In the genomic region with DNA sequence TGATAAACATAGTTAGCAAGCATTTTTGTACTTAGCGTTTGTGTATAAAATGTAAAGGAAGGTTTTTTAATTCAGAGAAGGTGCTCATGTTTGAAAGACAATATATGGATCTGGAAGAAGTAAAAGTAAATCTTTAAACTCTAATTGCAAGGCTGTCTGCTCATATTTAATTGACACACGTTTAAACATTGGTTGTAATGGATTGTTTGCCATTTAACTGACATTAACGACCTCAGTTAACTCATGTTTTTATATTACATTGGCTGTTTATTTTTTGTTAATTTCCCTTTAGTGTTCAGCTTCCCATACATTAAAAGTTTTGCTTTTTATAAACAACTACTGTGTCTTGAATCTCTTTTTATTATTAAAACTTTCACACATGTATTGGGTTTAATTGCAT, we compare ENCODE assay signal across 16 cellular contexts.
DNase-seq lines count a peak whose midpoint lies in the region; ATAC-seq, FAIRE-seq and TF ChIP-seq lines count a peak whose summit lies in the region.
"Had no signal": no experiment of that assay in that cellular context is flagged by ENCODE, and none has a peak within 500 bp of the region (broad histone marks: within the 10 kb centered on the region; RNA-seq: fewer than 3 reads in every experiment).

No MANE protein-coding gene starts in this region.

- intact Hi-C loops in endothelial cell of umbilical vein (cut with micrococcal nuclease) = no loop called here
- intact Hi-C loops in adrenal gland (cut with DNase I) = no loop called here
- intact Hi-C loops in uterus (cut with DNase I; ENCODE audit: low total_unique reads) = no loop called here

- H3K4me1 ChIP-seq in endothelial cell of umbilical vein (ENCODE audit: control insufficient read depth, extremely low read depth, insufficient read depth, low read length) = peaks cover 3% of the 10 kb centered on the region
- peaks cover 6 to 30% of the 10 kb centered on the region in 2 donors for H3K4me1 ChIP-seq in adrenal gland (replicated peaks in 1 of 2)
- peaks cover 0 to 4% of the 10 kb centered on the region in 2 donors for H3K4me1 ChIP-seq in uterus

- FAIRE-seq in endothelial cell of umbilical vein (lab: Jason Lieb, UNC) = peak; percentile 24
- FAIRE-seq: A549, GM12892, H1 had no signal

- H3K9ac ChIP-seq in SK-N-MC (ENCODE audit: insufficient read length) (no peak overlapping the region), endothelial cell of umbilical vein (replicated peaks; ENCODE audit: extremely low read depth, insufficient read depth, low read length) (no peak overlapping the region)

- H3K4me2 ChIP-seq in endothelial cell of umbilical vein (ENCODE audit: insufficient read depth, low read length) = no peak overlapping the region
- H3K4me2 ChIP-seq: A549 had no signal

- no TSS peak for BruUV-seq in endothelial cell of umbilical vein (replicated peaks; lab: Mats Ljungman, UMichigan)

- H3K36me3 ChIP-seq in SK-N-MC (ENCODE audit: insufficient read depth, low read length) (no peaks in the 10 kb centered on the region), endothelial cell of umbilical vein (ENCODE audit: control insufficient read depth in 2 of 2, extremely low read depth in 1 of 2, insufficient read depth in 2 of 2, low read length in 2 of 2) (no peaks in the 10 kb centered on the region), adrenal gland (replicated peaks in 1 of 2) (no peaks in the 10 kb centered on the region), uterus (no peaks in the 10 kb centered on the region)
- H3K36me3 ChIP-seq: HAP-1 had no signal

- 87 to 90% (median 88%) methylated on average over 3 of the region's 3 CpGs for WGBS in adrenal gland, 4 donors

- H4K20me1 ChIP-seq in endothelial cell of umbilical vein (replicated peaks; ENCODE audit: control insufficient read depth, extremely low read depth, insufficient read depth, low read length) = peaks cover 18% of the 10 kb centered on the region

- TF ChIP-seq POLR2A in endothelial cell of umbilical vein (IDR thresholded peaks at IDR 0.05; ENCODE audit: low read depth, low read length) = no peak
- TF ChIP-seq POLR2A in adrenal gland (IDR thresholded peaks at IDR 0.05) = no peak
- no peak for TF ChIP-seq POLR2A in uterus (IDR thresholded peaks at IDR 0.05)

- H3K79me2 ChIP-seq in endothelial cell of umbilical vein (ENCODE audit: control insufficient read depth, insufficient read depth, low read length) = peaks cover 63% of the 10 kb centered on the region

- H3K9me3 ChIP-seq in SK-N-MC (ENCODE audit: low read depth, low read length) (no peaks in the 10 kb centered on the region), endothelial cell of umbilical vein (replicated peaks; ENCODE audit: control insufficient read depth, insufficient read depth, low read length) (no peaks in the 10 kb centered on the region), adrenal gland (replicated peaks in 1 of 3) (no peaks in the 10 kb centered on the region), uterus (no peaks in the 10 kb centered on the region)
- H3K9me3 ChIP-seq: A549, Caco-2, HAP-1 had no signal

- dilution Hi-C loops in endothelial cell of umbilical vein (cut with MboI; ENCODE audit: extremely low pct_ligation_motif_present, low sequenced_read_pairs) = no loop called here

- POLR2A ChIA-PET in HEK293T (lab: Yijun Ruan, JAX) = no interaction called here
- POLR2A ChIA-PET in endothelial cell of umbilical vein (lab: Charles Lee) = no interaction called here

- CTCF ChIA-PET in HEK293T (lab: Yijun Ruan, JAX) (no interaction called here), endothelial cell of umbilical vein (lab: Charles Lee) (interaction anchor here (1.1 kb wide), 1 partner anchor 9 kb away, joined by 3 read pairs; no protein-coding TSS in a partner anchor)

- H2AFZ ChIP-seq in endothelial cell of umbilical vein (ENCODE audit: low read depth, low read length) = no peak overlapping the region

- H3K27me3 ChIP-seq in endothelial cell of umbilical vein (ENCODE audit: control insufficient read depth in 2 of 2, insufficient read depth in 2 of 2, low read length in 2 of 2) (no peaks in the 10 kb centered on the region), adrenal gland (no peaks in the 10 kb centered on the region), uterus (no peaks in the 10 kb centered on the region)

- H3K27ac ChIP-seq in SK-N-MC = peak overlapping the region; percentile 28; the same call in 1 of the 2 replicates
- H3K27ac ChIP-seq in endothelial cell of umbilical vein (ENCODE audit: insufficient read depth, low read depth, low read length) = no peak overlapping the region
- no peak overlapping the region for H3K27ac ChIP-seq in adrenal gland
- no peak overlapping the region for H3K27ac ChIP-seq in uterus
- H3K27ac ChIP-seq: A549 had no signal

- no peak for ATAC-seq in GM21526 (IDR thresholded peaks at IDR 0.05; ENCODE audit: low FRiP score, unreplicated experiment)
- ATAC-seq: A549 had no signal

- DNase-seq in HEK293T (ENCODE audit: extremely low spot score) (no peak), SK-N-MC (ENCODE audit: low read depth, low spot score) (no peak), endothelial cell of umbilical vein (ENCODE audit: low read depth, low spot score) (no peak), foreskin fibroblast (no peak), adrenal gland (no peak), uterus (no peak)
- DNase-seq: Caco-2; CD8-positive, alpha-beta memory T cell; DND-41; GDM1; IMR-90 had no signal

- H3K4me3 ChIP-seq in SK-N-MC (no peak overlapping the region), endothelial cell of umbilical vein (replicated peaks in 1 of 3; ENCODE audit: insufficient read depth in 1 of 3, low read depth in 1 of 3, low read length in 3 of 3) (no peak overlapping the region), foreskin fibroblast (ENCODE audit: low read depth in 1 of 2, low read length in 2 of 2) (no peak overlapping the region), adrenal gland (no peak overlapping the region), uterus (no peak overlapping the region)
- H3K4me3 ChIP-seq: A549, HAP-1 had no signal

- no peak for TF ChIP-seq CTCF in endothelial cell of umbilical vein (IDR thresholded peaks at IDR 0.05; ENCODE audit: extremely low read depth in 1 of 2, insufficient read depth in 1 of 2, low read depth in 1 of 2, low read length in 2 of 2)
- no peak for TF ChIP-seq CTCF in foreskin fibroblast (IDR thresholded peaks at IDR 0.05; ENCODE audit: low read depth, low read length)
- no peak for TF ChIP-seq CTCF in adrenal gland (IDR thresholded peaks at IDR 0.05)
- no peak for TF ChIP-seq CTCF in uterus (IDR thresholded peaks at IDR 0.05)

- H3K9me1 ChIP-seq in endothelial cell of umbilical vein (replicated peaks; ENCODE audit: control insufficient read depth, extremely low read depth, insufficient read depth, low read length) = no peaks in the 10 kb centered on the region

TF ChIP-seq in HEK293T, 16 proteins besides CTCF, POLR2A, EP300 and RAD21:
- TF ChIP-seq, protein P1, sequence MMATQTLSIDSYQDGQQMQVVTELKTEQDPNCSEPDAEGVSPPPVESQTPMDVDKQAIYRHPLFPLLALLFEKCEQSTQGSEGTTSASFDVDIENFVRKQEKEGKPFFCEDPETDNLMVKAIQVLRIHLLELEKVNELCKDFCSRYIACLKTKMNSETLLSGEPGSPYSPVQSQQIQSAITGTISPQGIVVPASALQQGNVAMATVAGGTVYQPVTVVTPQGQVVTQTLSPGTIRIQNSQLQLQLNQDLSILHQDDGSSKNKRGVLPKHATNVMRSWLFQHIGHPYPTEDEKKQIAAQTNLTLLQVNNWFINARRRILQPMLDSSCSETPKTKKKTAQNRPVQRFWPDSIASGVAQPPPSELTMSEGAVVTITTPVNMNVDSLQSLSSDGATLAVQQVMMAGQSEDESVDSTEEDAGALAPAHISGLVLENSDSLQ (IDR thresholded peaks at IDR 0.05) = peak; percentile 74
- TF ChIP-seq FOXK2 (IDR thresholded peaks at IDR 0.05) = no peak
TF ChIP-seq in HEK293T: peak in this region for 1.

TF ChIP-seq in endothelial cell of umbilical vein, 7 proteins besides CTCF, POLR2A, EP300 and RAD21:
- TF ChIP-seq JUN (IDR thresholded peaks at IDR 0.05; ENCODE audit: borderline replicate concordance, insufficient read depth, insufficient read length, low read depth) = no peak
- no peak for TF ChIP-seq MYC (IDR thresholded peaks at IDR 0.05; ENCODE audit: low read depth, low read length)
- no peak for TF ChIP-seq FOS (IDR thresholded peaks at IDR 0.05; ENCODE audit: borderline replicate concordance, insufficient read depth, low read length)
- no peak for TF ChIP-seq POLR2AphosphoS5 (IDR thresholded peaks at IDR 0.05; ENCODE audit: insufficient read depth, low read depth, low read length)
- TF ChIP-seq EZH2 (IDR thresholded peaks at IDR 0.05; ENCODE audit: borderline replicate concordance, low read depth, low read length, severe bottlenecking) = no peak
- TF ChIP-seq, protein P2, sequence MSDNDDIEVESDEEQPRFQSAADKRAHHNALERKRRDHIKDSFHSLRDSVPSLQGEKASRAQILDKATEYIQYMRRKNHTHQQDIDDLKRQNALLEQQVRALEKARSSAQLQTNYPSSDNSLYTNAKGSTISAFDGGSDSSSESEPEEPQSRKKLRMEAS (IDR thresholded peaks at IDR 0.05; ENCODE audit: insufficient read depth, insufficient read length) = no peak
- TF ChIP-seq GATA2 (IDR thresholded peaks at IDR 0.05; ENCODE audit: insufficient read depth, insufficient read length, low read depth, low read length) = no peak
